ENCODE assay signal across 1 cellular context in the genomic region with DNA sequence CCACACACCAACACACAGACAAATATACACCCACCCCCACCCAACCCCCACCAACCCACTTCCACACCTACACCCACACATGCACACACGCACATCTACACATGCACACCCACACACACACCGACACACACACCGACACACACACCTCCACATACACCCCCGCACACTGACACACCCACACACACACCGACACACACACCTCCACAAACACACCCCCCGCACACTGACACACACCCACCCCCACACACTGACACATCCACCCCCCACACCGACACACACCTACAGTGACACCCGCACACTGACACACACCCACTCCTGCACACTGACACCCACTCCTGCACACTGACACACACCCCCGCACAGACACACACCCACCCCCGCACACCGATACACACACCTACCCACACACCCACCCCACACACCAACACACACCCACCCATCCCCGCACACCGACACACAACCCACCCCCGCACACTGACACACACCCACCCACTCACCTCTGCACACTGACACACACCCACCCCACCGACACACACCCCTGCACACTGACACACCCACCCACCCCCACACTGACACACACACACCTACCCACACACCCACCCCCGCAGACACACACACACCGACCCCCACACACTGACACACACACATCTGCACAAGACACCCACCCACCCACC.
TF ChIP-seq lines count a peak whose summit lies in the region.

No MANE protein-coding gene starts in this region.

TF ChIP-seq in IMR-90, 13 proteins besides CTCF, POLR2A, EP300 and RAD21:
- TF ChIP-seq, protein P1, sequence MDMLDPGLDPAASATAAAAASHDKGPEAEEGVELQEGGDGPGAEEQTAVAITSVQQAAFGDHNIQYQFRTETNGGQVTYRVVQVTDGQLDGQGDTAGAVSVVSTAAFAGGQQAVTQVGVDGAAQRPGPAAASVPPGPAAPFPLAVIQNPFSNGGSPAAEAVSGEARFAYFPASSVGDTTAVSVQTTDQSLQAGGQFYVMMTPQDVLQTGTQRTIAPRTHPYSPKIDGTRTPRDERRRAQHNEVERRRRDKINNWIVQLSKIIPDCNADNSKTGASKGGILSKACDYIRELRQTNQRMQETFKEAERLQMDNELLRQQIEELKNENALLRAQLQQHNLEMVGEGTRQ (IDR thresholded peaks at IDR 0.05; ENCODE audit: low read depth, low read length), result no peak
- TF ChIP-seq FOS (IDR thresholded peaks at IDR 0.05; ENCODE audit: low read depth, low read length), result no peak
- TF ChIP-seq NFE2L2 (IDR thresholded peaks at IDR 0.05; ENCODE audit: low read depth, low read length), result no peak
- TF ChIP-seq MAZ (IDR thresholded peaks at IDR 0.05; ENCODE audit: borderline replicate concordance, low read depth, low read length), result no peak
- TF ChIP-seq CEBPB (IDR thresholded peaks at IDR 0.05; ENCODE audit: low read depth, low read length), result no peak
- no peak for TF ChIP-seq RFX5 (IDR thresholded peaks at IDR 0.05; ENCODE audit: low read depth, low read length)
- no peak for TF ChIP-seq CHD1 (IDR thresholded peaks at IDR 0.05; ENCODE audit: low read depth, low read length)
- no peak for TF ChIP-seq BHLHE40 (IDR thresholded peaks at IDR 0.05; ENCODE audit: low read depth, low read length)
- no peak for TF ChIP-seq MAFK (IDR thresholded peaks at IDR 0.05; ENCODE audit: low read depth, low read length)
- TF ChIP-seq SMC3 (IDR thresholded peaks at IDR 0.05; ENCODE audit: low read depth, low read length), result no peak
- TF ChIP-seq, protein P2, sequence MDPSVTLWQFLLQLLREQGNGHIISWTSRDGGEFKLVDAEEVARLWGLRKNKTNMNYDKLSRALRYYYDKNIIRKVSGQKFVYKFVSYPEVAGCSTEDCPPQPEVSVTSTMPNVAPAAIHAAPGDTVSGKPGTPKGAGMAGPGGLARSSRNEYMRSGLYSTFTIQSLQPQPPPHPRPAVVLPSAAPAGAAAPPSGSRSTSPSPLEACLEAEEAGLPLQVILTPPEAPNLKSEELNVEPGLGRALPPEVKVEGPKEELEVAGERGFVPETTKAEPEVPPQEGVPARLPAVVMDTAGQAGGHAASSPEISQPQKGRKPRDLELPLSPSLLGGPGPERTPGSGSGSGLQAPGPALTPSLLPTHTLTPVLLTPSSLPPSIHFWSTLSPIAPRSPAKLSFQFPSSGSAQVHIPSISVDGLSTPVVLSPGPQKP (IDR thresholded peaks at IDR 0.05; ENCODE audit: borderline replicate concordance, low read depth, low read length), result no peak
- TF ChIP-seq MXI1 (IDR thresholded peaks at IDR 0.05; ENCODE audit: borderline replicate concordance, low read depth, low read length), result no peak
- TF ChIP-seq RCOR1 (IDR thresholded peaks at IDR 0.05; ENCODE audit: insufficient replicate concordance, low read length), result no peak
